1 cellular context compared by ENCODE assay signal in genomic region chr7:1564603-1565022, GRCh38.
TF ChIP-seq lines count a peak whose summit lies in the region.

No MANE protein-coding gene starts in this region.

TF ChIP-seq in HepG2, 621 proteins besides CTCF, POLR2A, EP300 and RAD21:
- no peak for TF ChIP-seq ZFP36 (IDR thresholded peaks at IDR 0.05; ENCODE audit: borderline replicate concordance, low read depth, low read length, partially characterized antibody)
- TF ChIP-seq AGO2 (optimal IDR thresholded peaks at IDR 0.05; ENCODE audit: low read depth, low read length): peak; percentile 67
